Comparison of ENCODE assay signal across 1 cellular context in genomic region chr20:33568378-33569289, GRCh38.
TF ChIP-seq lines count a peak whose summit lies in the region.

No MANE protein-coding gene starts in this region.

TF ChIP-seq in WTC11, 78 proteins besides CTCF, POLR2A, EP300 and RAD21 (continued from another document):
- TF ChIP-seq, protein P1, sequence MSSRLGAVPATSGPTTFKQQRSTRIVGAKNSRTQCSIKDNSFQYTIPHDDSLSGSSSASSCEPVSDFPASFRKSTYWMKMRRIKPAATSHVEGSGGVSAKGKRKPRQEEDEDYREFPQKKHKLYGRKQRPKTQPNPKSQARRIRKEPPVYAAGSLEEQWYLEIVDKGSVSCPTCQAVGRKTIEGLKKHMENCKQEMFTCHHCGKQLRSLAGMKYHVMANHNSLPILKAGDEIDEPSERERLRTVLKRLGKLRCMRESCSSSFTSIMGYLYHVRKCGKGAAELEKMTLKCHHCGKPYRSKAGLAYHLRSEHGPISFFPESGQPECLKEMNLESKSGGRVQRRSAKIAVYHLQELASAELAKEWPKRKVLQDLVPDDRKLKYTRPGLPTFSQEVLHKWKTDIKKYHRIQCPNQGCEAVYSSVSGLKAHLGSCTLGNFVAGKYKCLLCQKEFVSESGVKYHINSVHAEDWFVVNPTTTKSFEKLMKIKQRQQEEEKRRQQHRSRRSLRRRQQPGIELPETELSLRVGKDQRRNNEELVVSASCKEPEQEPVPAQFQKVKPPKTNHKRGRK (CRISPR knock-in tag; IDR thresholded peaks at IDR 0.05; ENCODE audit: borderline replicate concordance): no peak
- TF ChIP-seq CDX4 (CRISPR knock-in tag; IDR thresholded peaks at IDR 0.05; ENCODE audit: borderline replicate concordance) (no peak), SP1 (CRISPR knock-in tag; conservative IDR thresholded peaks at IDR 0.05) (peak; percentile 50; the same call in 1 of the 2 replicates), ERG (CRISPR knock-in tag; IDR thresholded peaks at IDR 0.05) (no peak), CREM (CRISPR knock-in tag; IDR thresholded peaks at IDR 0.05) (0 out of 2 replicates have a peak, but pooled peaks have one; percentile 39), HMGXB4 (CRISPR knock-in tag; IDR thresholded peaks at IDR 0.05) (no peak), ZNF138 (CRISPR knock-in tag; conservative IDR thresholded peaks at IDR 0.05) (no peak), ESRRA (CRISPR knock-in tag; IDR thresholded peaks at IDR 0.05; ENCODE audit: borderline replicate concordance) (0 out of 2 replicates have a peak, but pooled peaks have one; percentile 62), SMAD4 (CRISPR knock-in tag; IDR thresholded peaks at IDR 0.05) (no peak), RORB (CRISPR knock-in tag; IDR thresholded peaks at IDR 0.05) (no peak), ZNF396 (CRISPR knock-in tag; IDR thresholded peaks at IDR 0.05; ENCODE audit: borderline replicate concordance) (no peak)
